Comparison of ENCODE assay signal across 1 cellular context in the genomic region with DNA sequence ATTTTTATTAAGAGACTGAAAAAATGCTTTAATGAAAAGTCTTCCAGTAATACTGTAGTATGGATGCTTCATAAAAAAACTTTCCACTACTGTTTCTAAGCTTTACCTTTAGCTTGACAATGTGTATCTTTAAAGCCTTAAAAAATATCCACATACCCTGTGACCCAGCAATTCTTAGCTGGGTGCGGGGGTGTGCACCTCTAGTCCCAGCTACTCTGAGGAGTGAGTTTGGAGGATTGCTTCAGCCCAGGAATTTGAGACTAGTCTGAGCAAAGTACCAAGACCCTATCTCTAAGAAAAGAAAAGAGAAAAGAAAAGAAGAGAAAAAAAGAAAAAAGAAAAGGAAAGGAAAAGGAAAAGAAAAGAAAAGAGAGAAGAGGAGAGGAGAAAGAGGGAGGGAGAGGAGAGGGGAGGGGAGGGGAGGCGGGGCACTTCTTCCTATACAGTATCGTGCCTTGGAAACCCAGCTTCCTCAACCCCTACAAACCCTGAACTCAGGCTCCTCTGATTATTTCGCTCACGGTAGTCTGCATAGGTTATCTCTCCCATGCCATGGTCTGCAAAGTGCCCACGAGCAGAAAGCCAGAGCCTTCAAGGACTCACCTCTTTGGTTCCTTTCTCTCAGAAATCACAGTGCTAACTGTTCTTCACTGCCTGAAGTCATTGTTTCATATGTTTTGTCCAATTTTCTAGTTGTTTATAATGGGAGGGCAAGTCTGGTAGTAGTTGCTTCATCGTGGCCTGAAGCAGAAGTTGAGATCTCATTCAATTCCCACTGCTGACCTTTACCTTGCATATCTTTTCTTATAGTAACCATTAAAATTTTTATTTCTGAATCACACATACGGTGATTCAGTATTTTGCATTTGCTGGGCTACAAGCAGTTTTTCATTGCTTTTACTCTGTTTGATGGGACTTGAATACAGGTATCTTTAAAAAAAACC.
TF ChIP-seq lines count a peak whose summit lies in the region.

No MANE protein-coding gene starts in this region.

TF ChIP-seq in IMR-90, 13 proteins besides CTCF, POLR2A, EP300 and RAD21:
- TF ChIP-seq CEBPB (IDR thresholded peaks at IDR 0.05; ENCODE audit: low read depth, low read length) (peak; percentile 76), CHD1 (IDR thresholded peaks at IDR 0.05; ENCODE audit: low read depth, low read length) (no peak)
